In the genomic region with DNA sequence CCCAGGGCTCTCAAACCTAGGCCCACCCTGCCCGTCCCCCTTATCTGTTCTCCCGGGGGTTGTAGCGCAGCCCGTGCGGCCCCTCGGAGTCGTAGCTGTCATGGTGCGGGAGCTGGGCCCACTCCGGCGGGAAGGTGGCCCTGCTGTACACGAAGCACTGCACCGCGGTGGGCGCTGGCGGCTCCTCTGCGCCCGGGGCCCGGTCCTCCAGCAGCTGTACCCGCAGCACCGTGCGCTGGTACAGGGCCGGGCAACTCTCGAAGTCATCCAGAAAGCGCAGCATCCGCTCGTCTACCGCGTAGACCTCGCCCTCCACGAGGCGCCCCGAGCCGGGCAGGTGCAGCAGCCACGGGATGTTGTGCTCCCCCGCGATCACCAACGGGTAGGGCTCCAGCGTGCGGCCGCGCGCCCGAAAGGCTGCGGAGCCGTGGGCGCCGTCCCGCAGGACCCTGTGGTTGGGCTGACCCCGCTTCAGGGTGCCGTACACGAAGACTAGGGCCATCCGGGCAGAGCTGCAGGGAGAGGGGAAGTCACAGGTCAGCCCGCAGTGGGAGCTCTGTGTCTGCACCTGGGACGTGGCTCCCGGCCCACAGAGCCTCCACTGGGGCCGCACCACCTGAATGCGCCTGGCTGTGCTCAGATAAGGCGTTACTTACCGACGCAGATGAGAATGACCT, we compare ENCODE assay signal across 22 cellular contexts.
"Had no signal": no experiment of that assay in that cellular context is flagged by ENCODE, and none has a peak within 500 bp of the region (broad histone marks: within the 10 kb centered on the region; RNA-seq: fewer than 3 reads in every experiment).

No MANE protein-coding gene starts in this region.

- H3K4me3 ChIP-seq: cardiac muscle cell, left lung, ovary, tibial artery, uterus had no signal

- H3K36me3 ChIP-seq: cardiac muscle cell, ovary, uterus had no signal

- DNase-seq: activated CD4-positive, alpha-beta T cell treated with anti-CD3 and anti-CD28 coated beads, Interleukin-2, amount 50 U/mL, for 1 hour; activated CD4-positive, CD25-positive, alpha-beta regulatory T cell; activated T-cell treated with anti-CD3 and anti-CD28 coated beads for 4 hours; effector memory CD8-positive, alpha-beta T cell; foreskin fibroblast; glutamatergic neuron; hippocampal formation; left lung; mammary epithelial cell; ovary; stimulated activated CD4-positive, alpha-beta T cell treated with anti-CD3 and anti-CD28 coated beads, Interleukin-4, amount 100 ng/mL, for 24 hours; stimulated activated naive CD4-positive, alpha-beta T cell; substantia nigra; T-helper 1 cell; T-helper 9 cell; tibial artery; uterus had no signal

- H3K27ac ChIP-seq: cardiac muscle cell, left lung, ovary, tibial artery had no signal

- FAIRE-seq: islet of Langerhans had no signal

- H3K4me3 Mint-ChIP-seq: activated naive CD8-positive, alpha-beta T cell; effector memory CD8-positive, alpha-beta T cell had no signal

- H3K9me3 ChIP-seq: ovary, tibial artery, uterus had no signal

- H3K27me3 Mint-ChIP-seq: activated naive CD8-positive, alpha-beta T cell; effector memory CD8-positive, alpha-beta T cell had no signal

- ATAC-seq: effector memory CD8-positive, alpha-beta T cell; left lung; sciatic nerve; SK-N-SH treated with all-trans-retinoic acid at 6 μM for 48 hours had no signal

- H3K4me1 ChIP-seq: left lung, uterus had no signal

- H3K27me3 ChIP-seq: cardiac muscle cell, left lung, ovary, tibial artery, uterus had no signal

- H3K9me3 Mint-ChIP-seq: effector memory CD8-positive, alpha-beta T cell had no signal

- H3K27ac Mint-ChIP-seq: activated naive CD8-positive, alpha-beta T cell; effector memory CD8-positive, alpha-beta T cell had no signal
